Comparison of ENCODE assay signal across 10 cellular contexts in genomic region chr2:103788875-103789715, GRCh38.
A peak's percentile ranks its signal among the peaks of the same experiment; 100 is the strongest.
DNase-seq lines count a peak whose midpoint lies in the region; ATAC-seq and TF ChIP-seq lines count a peak whose summit lies in the region.
"Had no signal": no experiment of that assay in that cellular context is flagged by ENCODE, and none has a peak within 500 bp of the region (broad histone marks: within the 10 kb centered on the region; RNA-seq: fewer than 3 reads in every experiment).

No MANE protein-coding gene starts in this region.

- ATAC-seq in left lobe of liver (peak; percentile 83), HG02981 (IDR thresholded peaks at IDR 0.05; ENCODE audit: unreplicated experiment) (no peak), GM19328 (IDR thresholded peaks at IDR 0.05; ENCODE audit: unreplicated experiment) (no peak)
- ATAC-seq: mucosa of descending colon had no signal

- no peak overlapping the region for H3K4me3 ChIP-seq in LNCaP clone FGC (ENCODE audit: low read depth, low read length)
- no peak overlapping the region for H3K4me3 ChIP-seq in astrocyte of the cerebellum (ENCODE audit: low read depth, low read length)
- H3K4me3 ChIP-seq: mucosa of descending colon had no signal

- in situ Hi-C loops in astrocyte of the cerebellum (cut with HindIII; ENCODE audit: low sequenced_read_pairs): no loop called here

- TF ChIP-seq CTCF in LNCaP clone FGC (IDR thresholded peaks at IDR 0.05; ENCODE audit: control insufficient read depth, extremely low read depth, insufficient read depth) (no peak), astrocyte of the cerebellum (IDR thresholded peaks at IDR 0.05; ENCODE audit: low read depth, low read length, missing control alignments) (no peak)

- peak; percentile 7 for DNase-seq in A172 (ENCODE audit: low spot score)
- DNase-seq in LNCaP clone FGC (ENCODE audit: low read depth): peak; percentile 1
- peak; percentile 55 for DNase-seq in astrocyte of the cerebellum (ENCODE audit: low read depth)
- DNase-seq in left lobe of liver (ENCODE audit: low spot score): peak; percentile 86
- DNase-seq in HUDEP-2 (lab: John Stamatoyannopoulos, UW; ENCODE audit: unreplicated experiment in 76 of 76): no peak
- DNase-seq in stimulated activated CD4-positive, alpha-beta T cell treated with anti-CD3 and anti-CD28 coated beads, Interleukin-4, amount 100 ng/mL, for 1 hour: no peak
- DNase-seq: effector CD8-positive, alpha-beta T cell had no signal

Comparison
In these comparisons a context has a peak if more than half of its experiments do, and no peak if none do; other contexts are left out.
1. DNase-seq: peak in A172 (single experiment), LNCaP clone FGC (single experiment), astrocyte of the cerebellum (single experiment) and left lobe of liver (single experiment); none in HUDEP-2 (0 of 76) and stimulated activated CD4-positive, alpha-beta T cell treated with anti-CD3 and anti-CD28 coated beads, Interleukin-4, amount 100 ng/mL, for 1 hour (single experiment).